In genomic region chr5:143113461-143113860, GRCh38 we compare ENCODE assay signal across 18 cellular contexts.
"Had no signal": no experiment of that assay in that cellular context is flagged by ENCODE, and none has a peak within 500 bp of the region (broad histone marks: within the 10 kb centered on the region; RNA-seq: fewer than 3 reads in every experiment).

No MANE protein-coding gene starts in this region.

- H3K27ac ChIP-seq: adrenal gland, colonic mucosa, hepatocyte, neural progenitor cell, ovary, sigmoid colon, thyroid gland, uterus had no signal

- H3K9me3 Mint-ChIP-seq: neural progenitor cell; T-helper 2 cell treated with Interferon-gamma antibody and Interleukin-4, amounts not matched to agents 5 μg/mL and 100 μg/mL, for 36 hours had no signal

- H3K4me1 ChIP-seq: uterus had no signal

- H3K9me3 ChIP-seq: adrenal gland, colonic mucosa, ovary, sigmoid colon, thyroid gland, uterus had no signal

- H3K36me3 Mint-ChIP-seq: neural progenitor cell had no signal

- H3K27me3 ChIP-seq: adrenal gland, colonic mucosa, hepatocyte, neural progenitor cell, ovary, sigmoid colon, thyroid gland, uterus had no signal

- H3K4me3 ChIP-seq: adrenal gland, colonic mucosa, hepatocyte, neural progenitor cell, ovary, sigmoid colon, thyroid gland, uterus had no signal

- H3K27ac Mint-ChIP-seq: neural progenitor cell; T-helper 2 cell treated with Interferon-gamma antibody and Interleukin-4, amounts not matched to agents 5 μg/mL and 100 μg/mL, for 36 hours had no signal

- H3K4me3 Mint-ChIP-seq: neural progenitor cell; T-helper 2 cell treated with Interferon-gamma antibody and Interleukin-4, amounts not matched to agents 5 μg/mL and 100 μg/mL, for 36 hours had no signal

- H3K4me1 Mint-ChIP-seq: neural progenitor cell had no signal

- DNase-seq: activated CD4-positive, alpha-beta T cell treated with anti-CD3 and anti-CD28 coated beads, Interleukin-2, amount 50 U/mL, for 48 hours; activated naive CD4-positive, alpha-beta T cell; activated T-cell treated with anti-CD3 and anti-CD28 coated beads, Interleukin-2, amount 50 U/mL, for 48 hours; adrenal gland; colonic mucosa; effector CD8-positive, alpha-beta T cell; kidney; left ventricle myocardium superior; ovary; sigmoid colon; stimulated activated CD4-positive, alpha-beta T cell treated with anti-CD3 and anti-CD28 coated beads, Interleukin-4, amount 100 ng/mL, for 1 hour; stimulated activated CD8-positive, alpha-beta memory T cell treated with anti-CD3 and anti-CD28 coated beads, Interleukin-4, amount 100 ng/mL, for 48 hours; thyroid gland; uterus had no signal

- H3K36me3 ChIP-seq: adrenal gland, colonic mucosa, neural progenitor cell, ovary, sigmoid colon, thyroid gland, uterus had no signal

- ATAC-seq: activated CD4-positive, CD25-positive, alpha-beta regulatory T cell treated with anti-CD3 and anti-CD28 coated beads, Interleukin-2, amount 50 U/mL, for 24 hours; left ventricle myocardium superior had no signal
